17 cellular contexts compared by ENCODE assay signal in the genomic region with DNA sequence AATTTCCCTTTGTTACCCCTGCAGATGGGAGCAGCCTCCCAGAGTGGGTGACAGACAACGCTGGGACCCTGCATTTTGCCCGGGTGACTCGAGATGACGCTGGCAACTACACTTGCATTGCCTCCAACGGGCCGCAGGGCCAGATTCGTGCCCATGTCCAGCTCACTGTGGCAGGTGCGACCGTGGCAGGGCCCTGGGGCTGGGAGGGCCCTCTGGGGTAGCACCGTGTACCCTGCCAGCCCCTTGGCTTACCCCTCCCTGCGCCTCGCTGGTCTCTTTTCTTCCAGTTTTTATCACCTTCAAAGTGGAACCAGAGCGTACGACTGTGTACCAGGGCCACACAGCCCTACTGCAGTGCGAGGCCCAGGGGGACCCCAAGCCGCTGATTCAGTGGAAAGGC. TPM values are rescaled to one million over a fixed set of nuclear protein-coding genes. Genes with fewer than 3 reads are reported as not detected.
DNase-seq lines count a peak whose midpoint lies in the region; ATAC-seq and TF ChIP-seq lines count a peak whose summit lies in the region.
"Had no signal": no experiment of that assay in that cellular context is flagged by ENCODE, and none has a peak within 500 bp of the region (broad histone marks: within the 10 kb centered on the region; RNA-seq: fewer than 3 reads in every experiment).

No MANE protein-coding gene starts in this region.

- H3F3A ChIP-seq in Loucy (ENCODE audit: low read depth): no peaks in the 10 kb centered on the region
- peaks cover 39% of the 10 kb centered on the region for H3F3A ChIP-seq in smooth muscle cell (ENCODE audit: low read depth)

- H3K4me3 Mint-ChIP-seq in CD8-positive, alpha-beta T cell: peak overlapping the region; percentile 87
- H3K4me3 Mint-ChIP-seq in central memory CD8-positive, alpha-beta T cell: peak overlapping the region; percentile 82
- no peak overlapping the region for H3K4me3 Mint-ChIP-seq in stimulated activated memory B cell treated with anti-CD40 and anti-IgM and Interleukin-4, amounts not matched to agents 10 μg/mL and 1 μg/mL and 100 μg/mL, for 72 hours

- H3K4me1 ChIP-seq in CD8-positive, alpha-beta T cell (ENCODE audit: insufficient read depth, low read length): peaks cover 30% of the 10 kb centered on the region
- H3K4me1 ChIP-seq in Loucy (ENCODE audit: insufficient read depth, low read length, poor library complexity, severe bottlenecking): peaks cover 20% of the 10 kb centered on the region
- no peaks in the 10 kb centered on the region for H3K4me1 ChIP-seq in smooth muscle cell (ENCODE audit: low read depth)

- peak overlapping the region; percentile 67 for H3K27ac ChIP-seq in CD8-positive, alpha-beta T cell (ENCODE audit: low read depth, low read length)
- H3K27ac ChIP-seq in smooth muscle cell (ENCODE audit: low read depth): peak overlapping the region; percentile 45
- H3K27ac ChIP-seq: C4-2B had no signal

- no peaks in the 10 kb centered on the region for H3K79me2 ChIP-seq in Loucy (ENCODE audit: insufficient read depth, low read length)
- H3K79me2 ChIP-seq in smooth muscle cell (ENCODE audit: low read depth): peaks cover 54% of the 10 kb centered on the region

- H3K4me1 Mint-ChIP-seq in CD8-positive, alpha-beta T cell (ENCODE audit: low read depth): peaks cover 31% of the 10 kb centered on the region
- peaks cover 23% of the 10 kb centered on the region for H3K4me1 Mint-ChIP-seq in central memory CD8-positive, alpha-beta T cell
- H3K4me1 Mint-ChIP-seq in stimulated activated memory B cell treated with anti-CD40 and anti-IgM and Interleukin-4, amounts not matched to agents 10 μg/mL and 1 μg/mL and 100 μg/mL, for 72 hours: peaks cover 11% of the 10 kb centered on the region

- H3K27me3 Mint-ChIP-seq in CD8-positive, alpha-beta T cell (ENCODE audit: low read depth): no peaks in the 10 kb centered on the region
- H3K27me3 Mint-ChIP-seq in central memory CD8-positive, alpha-beta T cell: no peaks in the 10 kb centered on the region
- peaks cover 21% of the 10 kb centered on the region for H3K27me3 Mint-ChIP-seq in stimulated activated memory B cell treated with anti-CD40 and anti-IgM and Interleukin-4, amounts not matched to agents 10 μg/mL and 1 μg/mL and 100 μg/mL, for 72 hours

- H3K36me3 ChIP-seq in CD8-positive, alpha-beta T cell (ENCODE audit: insufficient read depth, low read length): no peaks in the 10 kb centered on the region
- H3K36me3 ChIP-seq in Loucy (ENCODE audit: insufficient read depth, low read length): peaks cover 6% of the 10 kb centered on the region; the same call in 1 of the 2 replicates
- H3K36me3 ChIP-seq in smooth muscle cell (ENCODE audit: low read depth): no peaks in the 10 kb centered on the region

- 91% methylated on average over 16 of the region's 16 CpGs for WGBS in smooth muscle cell (ENCODE audit: low lambda C conversion rate)

- H3K4me3 ChIP-seq in CD8-positive, alpha-beta T cell (ENCODE audit: low read depth, low read length): peak overlapping the region; percentile 40
- H3K4me3 ChIP-seq in Loucy (ENCODE audit: low read length, poor library complexity, severe bottlenecking): peak overlapping the region; percentile 37
- no peak overlapping the region for H3K4me3 ChIP-seq in smooth muscle cell

- ATAC-seq in CD8-positive, alpha-beta T cell: no peak
- ATAC-seq in central memory CD8-positive, alpha-beta T cell (replicated peaks; ENCODE audit: extremely low read depth, poor library complexity, severe bottlenecking): no peak
- no peak for ATAC-seq in stimulated activated memory B cell treated with anti-CD40 and anti-IgM and Interleukin-4, amounts not matched to agents 10 μg/mL and 1 μg/mL and 100 μg/mL, for 72 hours
- ATAC-seq in GM18868 (IDR thresholded peaks at IDR 0.05; ENCODE audit: unreplicated experiment) (no peak), GM21786 (IDR thresholded peaks at IDR 0.05; ENCODE audit: unreplicated experiment) (no peak)

- H2AFZ ChIP-seq in Loucy (ENCODE audit: low read length): no peak overlapping the region
- no peak overlapping the region for H2AFZ ChIP-seq in smooth muscle cell (ENCODE audit: low read depth)

- intact Hi-C loops in CD8-positive, alpha-beta T cell (cut with DNase I, micrococcal nuclease): loop anchor here (1.0 to 10.0 kb wide), 10 partner anchors 29 to 479 kb away; partner anchors contain the start of genes SRF (in 2 of the 2), CUL7 (in 1 of the 2), KLC4 (in 1 of the 2) and MRPL2 (in 1 of the 2)

- H3K9ac ChIP-seq in Loucy (ENCODE audit: low read depth, low read length, poor library complexity, severe bottlenecking): peak overlapping the region; percentile 69
- no peak overlapping the region for H3K9ac ChIP-seq in smooth muscle cell (ENCODE audit: low read depth)
- H3K9ac ChIP-seq: SK-N-SH had no signal

- H3K4me2 ChIP-seq in Loucy (ENCODE audit: low read depth, low read length, poor library complexity, severe bottlenecking): peak overlapping the region; percentile 67
- no peak overlapping the region for H3K4me2 ChIP-seq in smooth muscle cell
- H3K4me2 ChIP-seq: SK-N-SH had no signal

- DNase-seq in CD8-positive, alpha-beta T cell: peak in 1 of 7 experiments; percentile 1
- no peak for DNase-seq in central memory CD8-positive, alpha-beta T cell (ENCODE audit: low spot score in 2 of 2)
- no peak for DNase-seq in smooth muscle cell (lab: John Stamatoyannopoulos, UW; ENCODE audit: unreplicated experiment)
- DNase-seq: DMS 273 treated with DMSO at 0.1 percent for 48 hours, GOT3, Karpas-422, NCI-H1105 treated with DMSO at 0.1 percent for 48 hours, NCI-H187, NCI-H226, NCI-H524 treated with DMSO at 0.1 percent for 48 hours, Right ventricle myocardium superior, SK-N-SH had no signal

- H3K36me3 Mint-ChIP-seq in CD8-positive, alpha-beta T cell: peaks cover 10% of the 10 kb centered on the region
- H3K36me3 Mint-ChIP-seq in central memory CD8-positive, alpha-beta T cell (ENCODE audit: insufficient read depth): no peaks in the 10 kb centered on the region
- no peaks in the 10 kb centered on the region for H3K36me3 Mint-ChIP-seq in stimulated activated memory B cell treated with anti-CD40 and anti-IgM and Interleukin-4, amounts not matched to agents 10 μg/mL and 1 μg/mL and 100 μg/mL, for 72 hours

- no peak for TF ChIP-seq CTCF in CD8-positive, alpha-beta T cell (IDR thresholded peaks at IDR 0.05)
- no peak for TF ChIP-seq CTCF in Loucy (conservative IDR thresholded peaks at IDR 0.05; ENCODE audit: low read length)
- TF ChIP-seq CTCF in smooth muscle cell (IDR thresholded peaks at IDR 0.05; ENCODE audit: borderline replicate concordance, insufficient read depth, poor library complexity, severe bottlenecking): no peak

- peak overlapping the region; percentile 99 for H3K27ac Mint-ChIP-seq in CD8-positive, alpha-beta T cell
- H3K27ac Mint-ChIP-seq in central memory CD8-positive, alpha-beta T cell (ENCODE audit: low read depth): peak overlapping the region; percentile 93
- H3K27ac Mint-ChIP-seq in stimulated activated memory B cell treated with anti-CD40 and anti-IgM and Interleukin-4, amounts not matched to agents 10 μg/mL and 1 μg/mL and 100 μg/mL, for 72 hours: no peak overlapping the region

- H3K9me2 ChIP-seq in Loucy (replicated peaks; ENCODE audit: low read depth, low read length): no peaks in the 10 kb centered on the region
- H3K9me2 ChIP-seq: SK-N-SH had no signal

- H3K27me3 ChIP-seq in CD8-positive, alpha-beta T cell (ENCODE audit: insufficient read depth, low read length): no peaks in the 10 kb centered on the region
- no peaks in the 10 kb centered on the region for H3K27me3 ChIP-seq in Loucy (ENCODE audit: insufficient read depth, low read length, poor library complexity, severe bottlenecking)
- H3K27me3 ChIP-seq in smooth muscle cell (ENCODE audit: low read depth): no peaks in the 10 kb centered on the region

- no peaks in the 10 kb centered on the region for H3K9me3 Mint-ChIP-seq in CD8-positive, alpha-beta T cell
- H3K9me3 Mint-ChIP-seq in central memory CD8-positive, alpha-beta T cell: no peaks in the 10 kb centered on the region
- H3K9me3 Mint-ChIP-seq in stimulated activated memory B cell treated with anti-CD40 and anti-IgM and Interleukin-4, amounts not matched to agents 10 μg/mL and 1 μg/mL and 100 μg/mL, for 72 hours: no peaks in the 10 kb centered on the region

- H4K20me1 ChIP-seq in Loucy (ENCODE audit: insufficient read depth, low read length, poor library complexity, severe bottlenecking): no peaks in the 10 kb centered on the region
- H4K20me1 ChIP-seq in smooth muscle cell (ENCODE audit: low read depth): no peaks in the 10 kb centered on the region

- POLR2A ChIA-PET in CD8-positive, alpha-beta T cell (lab: Charles Lee): interaction anchor here (0.8 to 3.6 kb wide), 13 partner anchors 31 to 480 kb away, joined by 3 to 22 read pairs (median 5); partner anchors contain the start of genes BICRAL, CNPY3, CUL7 and KLHDC3

- CTCF ChIA-PET in CD8-positive, alpha-beta T cell (lab: Charles Lee): interaction anchor here (0.6 to 7.4 kb wide), 9 partner anchors 94 to 252 kb away, joined by 3 to 124 read pairs (median 4); partner anchors contain the start of genes CNPY3 and RRP36

- H3K9me3 ChIP-seq in CD8-positive, alpha-beta T cell (ENCODE audit: low read length): no peaks in the 10 kb centered on the region
- H3K9me3 ChIP-seq in Loucy (ENCODE audit: insufficient read depth, low read depth, low read length) (no peaks in the 10 kb centered on the region), smooth muscle cell (replicated peaks; ENCODE audit: low read depth) (no peaks in the 10 kb centered on the region)
- H3K9me3 ChIP-seq: SK-N-SH had no signal

RNA-seq across cellular contexts. Expression of gene SRF, which starts 29.4 kb away (rescaled TPM):
- total RNA-seq in CD8-positive, alpha-beta T cell: 10 to 100 TPM; 26.1 TPM
- total RNA-seq in smooth muscle cell: 20.6 and 22.9 TPM in 2 replicates
- 6.8 and 9.3 TPM in 2 replicates for polyA plus RNA-seq in smooth muscle cell

RNA-seq across cellular contexts. Expression of gene CUL9, which starts 40.4 kb away (rescaled TPM):
- total RNA-seq in CD8-positive, alpha-beta T cell: 10 to 100 TPM; 72.0 to 77.2 TPM
- total RNA-seq in smooth muscle cell: 18.8 and 22.3 TPM in 2 replicates
- polyA plus RNA-seq in smooth muscle cell: 13.9 and 37.1 TPM in 2 replicates
